In the genomic region with DNA sequence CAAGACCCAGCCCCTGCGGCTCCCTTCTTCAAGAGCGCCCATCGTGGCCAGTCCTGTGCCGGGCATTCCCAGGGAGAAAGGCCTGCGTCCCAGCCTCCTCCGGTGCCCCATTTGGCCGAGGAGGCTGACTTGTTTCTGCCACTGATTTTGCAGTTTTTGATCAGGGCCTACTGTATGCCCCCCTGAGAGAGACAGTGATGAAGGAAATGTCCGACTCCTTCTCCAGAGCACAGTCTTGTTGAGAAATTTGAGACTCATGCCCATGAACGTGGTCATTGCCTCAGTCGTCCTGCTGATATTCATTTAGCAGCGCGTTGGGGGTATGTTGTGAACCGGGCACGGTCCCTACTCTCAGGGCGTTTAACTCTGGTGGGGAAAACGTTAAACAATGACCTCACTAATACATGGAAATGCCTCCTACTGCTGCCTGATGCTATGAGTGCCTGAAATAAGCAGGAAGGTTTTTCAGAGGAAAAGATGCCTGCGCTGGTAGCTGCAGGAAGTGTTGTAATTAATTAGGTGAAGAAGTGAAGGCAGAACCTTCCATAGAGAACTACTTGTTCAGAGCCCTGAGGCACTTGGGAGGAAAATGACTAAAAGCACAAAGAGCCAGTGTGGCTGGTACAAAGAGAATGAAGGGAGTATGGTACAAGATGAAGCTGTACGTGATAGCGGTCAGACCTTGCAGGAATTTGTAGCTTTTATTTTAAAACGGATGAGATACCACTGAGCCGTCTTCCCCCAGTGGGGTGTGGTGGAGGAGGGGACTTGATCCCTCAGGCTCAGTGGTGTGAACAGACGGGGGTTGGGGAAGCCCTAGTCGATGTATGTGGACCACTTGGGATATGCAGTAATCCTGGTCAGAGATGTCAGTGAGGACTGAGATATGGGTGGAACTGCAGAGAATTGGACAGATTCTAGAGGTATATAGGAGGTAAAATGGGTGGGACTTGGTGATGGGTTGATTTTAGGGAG, we compare ENCODE assay signal across 1 cellular context.
TF ChIP-seq lines count a peak whose summit lies in the region.

No MANE protein-coding gene starts in this region.

TF ChIP-seq in HepG2, 621 proteins besides CTCF, POLR2A, EP300 and RAD21 (continued from another document):
- TF ChIP-seq, protein P1, sequence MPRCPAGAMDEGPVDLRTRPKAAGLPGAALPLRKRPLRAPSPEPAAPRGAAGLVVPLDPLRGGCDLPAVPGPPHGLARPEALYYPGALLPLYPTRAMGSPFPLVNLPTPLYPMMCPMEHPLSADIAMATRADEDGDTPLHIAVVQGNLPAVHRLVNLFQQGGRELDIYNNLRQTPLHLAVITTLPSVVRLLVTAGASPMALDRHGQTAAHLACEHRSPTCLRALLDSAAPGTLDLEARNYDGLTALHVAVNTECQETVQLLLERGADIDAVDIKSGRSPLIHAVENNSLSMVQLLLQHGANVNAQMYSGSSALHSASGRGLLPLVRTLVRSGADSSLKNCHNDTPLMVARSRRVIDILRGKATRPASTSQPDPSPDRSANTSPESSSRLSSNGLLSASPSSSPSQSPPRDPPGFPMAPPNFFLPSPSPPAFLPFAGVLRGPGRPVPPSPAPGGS (CRISPR knock-in tag; IDR thresholded peaks at IDR 0.05) = peak; percentile 8; the same call in 1 of the 2 replicates
- TF ChIP-seq ZNF605 (CRISPR knock-in tag; IDR thresholded peaks at IDR 0.05) (no peak; the same call in 1 of the 2 replicates), ESRRA (CRISPR knock-in tag; IDR thresholded peaks at IDR 0.05; ENCODE audit: low read depth) (no peak), ZFP41 (CRISPR knock-in tag; IDR thresholded peaks at IDR 0.05; ENCODE audit: borderline replicate concordance) (no peak), TBX2 (CRISPR knock-in tag; IDR thresholded peaks at IDR 0.05; ENCODE audit: borderline replicate concordance) (no peak), LRRFIP1 (CRISPR knock-in tag; conservative IDR thresholded peaks at IDR 0.05) (no peak), FOSL1 (CRISPR knock-in tag; IDR thresholded peaks at IDR 0.05; ENCODE audit: borderline replicate concordance) (no peak), ZXDC (CRISPR knock-in tag; IDR thresholded peaks at IDR 0.05) (no peak), NRL (CRISPR knock-in tag; IDR thresholded peaks at IDR 0.05; ENCODE audit: borderline replicate concordance) (no peak), ZNF383 (CRISPR knock-in tag; IDR thresholded peaks at IDR 0.05; ENCODE audit: borderline replicate concordance) (no peak), ZKSCAN5 (CRISPR knock-in tag; IDR thresholded peaks at IDR 0.05) (no peak), CEBPB (IDR thresholded peaks at IDR 0.05; ENCODE audit: borderline replicate concordance, low read depth, low read length) (no peak), ZNF136 (CRISPR knock-in tag; IDR thresholded peaks at IDR 0.05; ENCODE audit: low read depth) (peak; percentile 5; the same call in 1 of the 2 replicates), NCOA1 (CRISPR knock-in tag; IDR thresholded peaks at IDR 0.05) (peak; percentile 19; the same call in 1 of the 2 replicates), ZNF772 (CRISPR knock-in tag; IDR thresholded peaks at IDR 0.05) (no peak), MTF2 (CRISPR knock-in tag; IDR thresholded peaks at IDR 0.05; ENCODE audit: borderline replicate concordance) (0 out of 2 replicates have a peak, but pooled peaks have one; percentile 45), AKAP8 (CRISPR knock-in tag; IDR thresholded peaks at IDR 0.05) (no peak), ZNF746 (CRISPR knock-in tag; IDR thresholded peaks at IDR 0.05) (no peak)
- TF ChIP-seq, protein P2, sequence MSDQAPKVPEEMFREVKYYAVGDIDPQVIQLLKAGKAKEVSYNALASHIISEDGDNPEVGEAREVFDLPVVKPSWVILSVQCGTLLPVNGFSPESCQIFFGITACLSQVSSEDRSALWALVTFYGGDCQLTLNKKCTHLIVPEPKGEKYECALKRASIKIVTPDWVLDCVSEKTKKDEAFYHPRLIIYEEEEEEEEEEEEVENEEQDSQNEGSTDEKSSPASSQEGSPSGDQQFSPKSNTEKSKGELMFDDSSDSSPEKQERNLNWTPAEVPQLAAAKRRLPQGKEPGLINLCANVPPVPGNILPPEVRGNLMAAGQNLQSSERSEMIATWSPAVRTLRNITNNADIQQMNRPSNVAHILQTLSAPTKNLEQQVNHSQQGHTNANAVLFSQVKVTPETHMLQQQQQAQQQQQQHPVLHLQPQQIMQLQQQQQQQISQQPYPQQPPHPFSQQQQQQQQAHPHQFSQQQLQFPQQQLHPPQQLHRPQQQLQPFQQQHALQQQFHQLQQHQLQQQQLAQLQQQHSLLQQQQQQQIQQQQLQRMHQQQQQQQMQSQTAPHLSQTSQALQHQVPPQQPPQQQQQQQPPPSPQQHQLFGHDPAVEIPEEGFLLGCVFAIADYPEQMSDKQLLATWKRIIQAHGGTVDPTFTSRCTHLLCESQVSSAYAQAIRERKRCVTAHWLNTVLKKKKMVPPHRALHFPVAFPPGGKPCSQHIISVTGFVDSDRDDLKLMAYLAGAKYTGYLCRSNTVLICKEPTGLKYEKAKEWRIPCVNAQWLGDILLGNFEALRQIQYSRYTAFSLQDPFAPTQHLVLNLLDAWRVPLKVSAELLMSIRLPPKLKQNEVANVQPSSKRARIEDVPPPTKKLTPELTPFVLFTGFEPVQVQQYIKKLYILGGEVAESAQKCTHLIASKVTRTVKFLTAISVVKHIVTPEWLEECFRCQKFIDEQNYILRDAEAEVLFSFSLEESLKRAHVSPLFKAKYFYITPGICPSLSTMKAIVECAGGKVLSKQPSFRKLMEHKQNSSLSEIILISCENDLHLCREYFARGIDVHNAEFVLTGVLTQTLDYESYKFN (CRISPR knock-in tag; conservative IDR thresholded peaks at IDR 0.05) = no peak
- TF ChIP-seq, protein P3, sequence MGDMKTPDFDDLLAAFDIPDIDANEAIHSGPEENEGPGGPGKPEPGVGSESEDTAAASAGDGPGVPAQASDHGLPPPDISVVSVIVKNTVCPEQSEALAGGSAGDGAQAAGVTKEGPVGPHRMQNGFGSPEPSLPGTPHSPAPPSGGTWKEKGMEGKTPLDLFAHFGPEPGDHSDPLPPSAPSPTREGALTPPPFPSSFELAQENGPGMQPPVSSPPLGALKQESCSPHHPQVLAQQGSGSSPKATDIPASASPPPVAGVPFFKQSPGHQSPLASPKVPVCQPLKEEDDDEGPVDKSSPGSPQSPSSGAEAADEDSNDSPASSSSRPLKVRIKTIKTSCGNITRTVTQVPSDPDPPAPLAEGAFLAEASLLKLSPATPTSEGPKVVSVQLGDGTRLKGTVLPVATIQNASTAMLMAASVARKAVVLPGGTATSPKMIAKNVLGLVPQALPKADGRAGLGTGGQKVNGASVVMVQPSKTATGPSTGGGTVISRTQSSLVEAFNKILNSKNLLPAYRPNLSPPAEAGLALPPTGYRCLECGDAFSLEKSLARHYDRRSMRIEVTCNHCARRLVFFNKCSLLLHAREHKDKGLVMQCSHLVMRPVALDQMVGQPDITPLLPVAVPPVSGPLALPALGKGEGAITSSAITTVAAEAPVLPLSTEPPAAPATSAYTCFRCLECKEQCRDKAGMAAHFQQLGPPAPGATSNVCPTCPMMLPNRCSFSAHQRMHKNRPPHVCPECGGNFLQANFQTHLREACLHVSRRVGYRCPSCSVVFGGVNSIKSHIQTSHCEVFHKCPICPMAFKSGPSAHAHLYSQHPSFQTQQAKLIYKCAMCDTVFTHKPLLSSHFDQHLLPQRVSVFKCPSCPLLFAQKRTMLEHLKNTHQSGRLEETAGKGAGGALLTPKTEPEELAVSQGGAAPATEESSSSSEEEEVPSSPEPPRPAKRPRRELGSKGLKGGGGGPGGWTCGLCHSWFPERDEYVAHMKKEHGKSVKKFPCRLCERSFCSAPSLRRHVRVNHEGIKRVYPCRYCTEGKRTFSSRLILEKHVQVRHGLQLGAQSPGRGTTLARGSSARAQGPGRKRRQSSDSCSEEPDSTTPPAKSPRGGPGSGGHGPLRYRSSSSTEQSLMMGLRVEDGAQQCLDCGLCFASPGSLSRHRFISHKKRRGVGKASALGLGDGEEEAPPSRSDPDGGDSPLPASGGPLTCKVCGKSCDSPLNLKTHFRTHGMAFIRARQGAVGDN (CRISPR knock-in tag; IDR thresholded peaks at IDR 0.05) = no peak
